Comparison of ENCODE assay signal across 7 cellular contexts in genomic region chr11:2398664-2399355, GRCh38. TPM values are rescaled to one million over a fixed set of nuclear protein-coding genes. Genes with fewer than 3 reads are reported as not detected.
DNase-seq lines count a peak whose midpoint lies in the region; ATAC-seq and TF ChIP-seq lines count a peak whose summit lies in the region.

No MANE protein-coding gene starts in this region.

- H3K36me3 ChIP-seq in GM23248 (ENCODE audit: low read depth), result peaks cover 10% of the 10 kb centered on the region; the same call in 1 of the 2 replicates

- peak overlapping the region; percentile 80 for H3K4me2 ChIP-seq in GM23248 (ENCODE audit: unreplicated experiment)

- H3K9ac ChIP-seq in GM23248, result peak overlapping the region; percentile 94

- no peaks in the 10 kb centered on the region for H3K9me2 ChIP-seq in GM23248 (ENCODE audit: insufficient read depth)

- peaks cover 20% of the 10 kb centered on the region for H3K4me1 ChIP-seq in GM23248 (ENCODE audit: insufficient read depth)

- no peaks in the 10 kb centered on the region for H3K9me3 ChIP-seq in GM23248 (ENCODE audit: low read depth)

- no peaks in the 10 kb centered on the region for H3K27me3 ChIP-seq in GM23248 (replicated peaks; ENCODE audit: insufficient read depth)

- no peak overlapping the region for H2AFZ ChIP-seq in GM23248

- no peaks in the 10 kb centered on the region for H4K20me1 ChIP-seq in GM23248 (ENCODE audit: insufficient read depth)

- peak; percentile 11 for TF ChIP-seq CTCF in fibroblast of mammary gland (conservative IDR thresholded peaks at IDR 0.05; ENCODE audit: control insufficient read depth, insufficient read depth, low read depth, low read length)

- H3F3A ChIP-seq in GM23248 (ENCODE audit: insufficient read depth), result peaks cover 24% of the 10 kb centered on the region

- peaks cover 68% of the 10 kb centered on the region for H3K79me2 ChIP-seq in GM23248 (ENCODE audit: insufficient read depth)

- ATAC-seq in GM19455 (IDR thresholded peaks at IDR 0.05; ENCODE audit: unreplicated experiment) (no peak), GM21723 (IDR thresholded peaks at IDR 0.05; ENCODE audit: unreplicated experiment) (no peak)

- peak overlapping the region; percentile 79 for H3K4me3 ChIP-seq in GM23248
- no peak overlapping the region for H3K4me3 ChIP-seq in fibroblast of mammary gland (ENCODE audit: control insufficient read depth, low read depth, low read length)
- H3K4me3 ChIP-seq in skin epidermis, result peak overlapping the region in 2 of 7 experiments; percentile 60 to 89

- in situ Hi-C loops in GM23248 (cut with MboI), result no loop called here
- in situ Hi-C loops in SK-MEL-5 (cut with HindIII; ENCODE audit: low pct_unique_long_range_greater_than_20kb, low sequenced_read_pairs), result no loop called here

- WGBS in GM23248 (ENCODE audit: low coverage in 1 of 2, low lambda C conversion rate in 2 of 2, missing lambda C conversion rate in 2 of 2), 2 experiments, result 56 to 62% methylated on average over 7 of the region's 7 CpGs

- H3K27ac ChIP-seq in GM23248 (peak overlapping the region; percentile 96), skin epidermis (peak overlapping the region in 18 of 21 experiments; percentile 90 to 99 (median 96))

- DNase-seq in GM23248 (no peak), SK-MEL-5 (ENCODE audit: low read depth, low spot score) (peak; percentile 31), fibroblast of mammary gland (ENCODE audit: low read depth) (no peak), DMS79 treated with DMSO at 0.1 percent for 48 hours (lab: John Stamatoyannopoulos, UW) (no peak)

RNA-seq across cellular contexts. Expression of gene TSSC4, which starts 1.7 kb away (rescaled TPM):
- 44.4 and 50.3 TPM in 2 replicates for total RNA-seq in GM23248 (2014; rRNA removed; shearing (Covaris generic))
- 61.8 and 69.8 TPM in 2 replicates for polyA plus RNA-seq in GM23248 (2016; fragmentation: Nextera tagmentation; extraction: Ambion mirVana)
- 36.5 and 43.3 TPM in 2 replicates for total RNA-seq in SK-MEL-5 (2014; rRNA removed; shearing (Covaris generic))
- polyA plus RNA-seq in SK-MEL-5 (2015; cell fraction: cytosol; rRNA removed), result 28.3 and 28.6 TPM in 2 replicates
- 41.5 and 46.6 TPM in 2 replicates for polyA plus RNA-seq in SK-MEL-5 (2015; cell fraction: nucleus; rRNA removed)

RNA-seq across cellular contexts. Expression of gene CD81, which starts 21.7 kb away (rescaled TPM):
- 363 and 434 TPM in 2 replicates for total RNA-seq in GM23248 (2014; rRNA removed; shearing (Covaris generic))
- 66.8 and 67.6 TPM in 2 replicates for polyA plus RNA-seq in GM23248 (2016; fragmentation: Nextera tagmentation; extraction: Ambion mirVana)
- total RNA-seq in SK-MEL-5 (2014; rRNA removed; shearing (Covaris generic)), result 132 and 150 TPM in 2 replicates
- polyA plus RNA-seq in SK-MEL-5 (2015; cell fraction: cytosol; rRNA removed), result 585 and 623 TPM in 2 replicates
- 105 and 116 TPM in 2 replicates for polyA plus RNA-seq in SK-MEL-5 (2015; cell fraction: nucleus; rRNA removed)

RNA-seq across cellular contexts. Expression of gene TRPM5, which starts 45.5 kb away (rescaled TPM):
- total RNA-seq in GM23248 (2014; rRNA removed; shearing (Covaris generic)), result not detected in 2 replicates
- not detected in 2 replicates for polyA plus RNA-seq in GM23248 (2016; fragmentation: Nextera tagmentation; extraction: Ambion mirVana)
- total RNA-seq in SK-MEL-5 (2014; rRNA removed; shearing (Covaris generic)), result not detected in 2 replicates
- not detected in 2 replicates for polyA plus RNA-seq in SK-MEL-5 (2015; cell fraction: cytosol; rRNA removed)
- not detected in 2 replicates for polyA plus RNA-seq in SK-MEL-5 (2015; cell fraction: nucleus; rRNA removed)

RNA-seq across cellular contexts. Expression of gene KCNQ1, which starts 46.0 kb away (rescaled TPM):
- not detected in 2 replicates for total RNA-seq in GM23248 (2014; rRNA removed; shearing (Covaris generic))
- polyA plus RNA-seq in GM23248 (2016; fragmentation: Nextera tagmentation; extraction: Ambion mirVana), result not detected in 2 replicates
- 0.71 TPM in 1 of 2 replicates, not detected in the other for total RNA-seq in SK-MEL-5 (2014; rRNA removed; shearing (Covaris generic))
- polyA plus RNA-seq in SK-MEL-5 (2015; cell fraction: cytosol; rRNA removed), result 0.86 and 2.2 TPM in 2 replicates
- polyA plus RNA-seq in SK-MEL-5 (2015; cell fraction: nucleus; rRNA removed), result 0.50 and 4.7 TPM in 2 replicates
